In the genomic region with DNA sequence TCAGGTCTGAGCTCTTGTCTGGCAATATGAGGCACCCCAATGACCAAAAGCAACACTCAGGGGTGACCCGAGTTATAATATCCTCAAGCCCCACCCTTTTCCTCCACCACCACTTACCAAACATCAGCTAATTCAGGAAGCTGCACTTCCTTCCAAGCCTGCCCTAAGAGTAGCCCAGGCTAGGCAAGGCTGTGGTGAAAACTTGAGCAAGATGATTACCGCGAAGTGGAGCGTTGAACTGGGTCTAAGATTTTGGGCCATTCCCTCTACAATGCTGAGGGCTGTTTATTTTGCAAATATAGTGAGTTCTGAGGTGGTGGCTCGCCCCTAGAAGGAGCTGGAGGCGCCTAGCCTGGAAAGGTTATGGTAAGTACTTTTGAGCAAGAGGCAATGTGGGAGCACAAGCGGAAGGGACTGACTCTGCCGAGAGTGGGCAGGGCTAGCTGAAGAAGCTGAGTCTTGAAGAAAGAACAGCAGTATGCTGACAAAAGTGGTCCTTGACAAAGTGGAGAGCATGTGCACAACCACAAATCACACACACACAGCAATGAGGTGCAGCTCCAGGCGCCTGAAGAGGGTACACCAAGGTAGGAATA, we compare ENCODE assay signal across 11 cellular contexts. TPM values are rescaled to one million over a fixed set of nuclear protein-coding genes. Genes with fewer than 3 reads are reported as not detected.
A peak's percentile ranks its signal among the peaks of the same experiment; 100 is the strongest.
DNase-seq lines count a peak whose midpoint lies in the region; ATAC-seq and TF ChIP-seq lines count a peak whose summit lies in the region.
"Had no signal": no experiment of that assay in that cellular context is flagged by ENCODE, and none has a peak within 500 bp of the region (broad histone marks: within the 10 kb centered on the region; RNA-seq: fewer than 3 reads in every experiment).

A gene with protein sequence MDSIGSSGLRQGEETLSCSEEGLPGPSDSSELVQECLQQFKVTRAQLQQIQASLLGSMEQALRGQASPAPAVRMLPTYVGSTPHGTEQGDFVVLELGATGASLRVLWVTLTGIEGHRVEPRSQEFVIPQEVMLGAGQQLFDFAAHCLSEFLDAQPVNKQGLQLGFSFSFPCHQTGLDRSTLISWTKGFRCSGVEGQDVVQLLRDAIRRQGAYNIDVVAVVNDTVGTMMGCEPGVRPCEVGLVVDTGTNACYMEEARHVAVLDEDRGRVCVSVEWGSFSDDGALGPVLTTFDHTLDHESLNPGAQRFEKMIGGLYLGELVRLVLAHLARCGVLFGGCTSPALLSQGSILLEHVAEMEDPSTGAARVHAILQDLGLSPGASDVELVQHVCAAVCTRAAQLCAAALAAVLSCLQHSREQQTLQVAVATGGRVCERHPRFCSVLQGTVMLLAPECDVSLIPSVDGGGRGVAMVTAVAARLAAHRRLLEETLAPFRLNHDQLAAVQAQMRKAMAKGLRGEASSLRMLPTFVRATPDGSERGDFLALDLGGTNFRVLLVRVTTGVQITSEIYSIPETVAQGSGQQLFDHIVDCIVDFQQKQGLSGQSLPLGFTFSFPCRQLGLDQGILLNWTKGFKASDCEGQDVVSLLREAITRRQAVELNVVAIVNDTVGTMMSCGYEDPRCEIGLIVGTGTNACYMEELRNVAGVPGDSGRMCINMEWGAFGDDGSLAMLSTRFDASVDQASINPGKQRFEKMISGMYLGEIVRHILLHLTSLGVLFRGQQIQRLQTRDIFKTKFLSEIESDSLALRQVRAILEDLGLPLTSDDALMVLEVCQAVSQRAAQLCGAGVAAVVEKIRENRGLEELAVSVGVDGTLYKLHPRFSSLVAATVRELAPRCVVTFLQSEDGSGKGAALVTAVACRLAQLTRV (minus strand): TSS at position 51 of the 596 bp plus-strand sequence. CDS start 3,187 bp downstream, outside the sequence.

- peak within 1 kb of the TSS in 2 of 3 donors; percentile 68 to 76 for H3K27ac Mint-ChIP-seq in CD4-positive, CD25-positive, alpha-beta regulatory T cell
- peak within 1 kb of the TSS in 1 of 2 donors; percentile 80 for H3K27ac Mint-ChIP-seq in effector memory CD8-positive, alpha-beta T cell
- peak within 1 kb of the TSS; percentile 16 to 30 for H3K27ac Mint-ChIP-seq in natural killer cell treated with Interleukin-12 subunit alpha and Interleukin-12 subunit beta and Interleukin-15 and Interleukin-18, amount 100 ng/mL, for 72 hours
- no peak within 1 kb of the TSS for H3K27ac Mint-ChIP-seq in activated T-cell treated with anti-CD3 and anti-CD28 coated beads, Interleukin-2, amount 50 U/mL, for 72 hours
- H3K27ac Mint-ChIP-seq: nephron had no signal

- no peaks in the 10 kb centered on the region for H3K27me3 Mint-ChIP-seq in CD4-positive, CD25-positive, alpha-beta regulatory T cell
- peaks cover 0 to 9% of the 10 kb centered on the region in 2 donors for H3K27me3 Mint-ChIP-seq in effector memory CD8-positive, alpha-beta T cell
- peaks cover 0 to 5% of the 10 kb centered on the region in 2 donors for H3K27me3 Mint-ChIP-seq in natural killer cell treated with Interleukin-12 subunit alpha and Interleukin-12 subunit beta and Interleukin-15 and Interleukin-18, amount 100 ng/mL, for 72 hours
- peaks cover 11% of the 10 kb centered on the region for H3K27me3 Mint-ChIP-seq in activated T-cell treated with anti-CD3 and anti-CD28 coated beads, Interleukin-2, amount 50 U/mL, for 72 hours (ENCODE audit: low read depth)

- no peak within 1 kb of the TSS for H3K27ac ChIP-seq in CD4-positive, CD25-positive, alpha-beta regulatory T cell (ENCODE audit: insufficient read depth, low read length, poor library complexity, severe bottlenecking)
- H3K27ac ChIP-seq: thyroid gland had no signal

- no peak within 1 kb of the TSS for H3K4me3 Mint-ChIP-seq in CD4-positive, CD25-positive, alpha-beta regulatory T cell
- peak within 1 kb of the TSS in 1 of 2 donors; percentile 19 for H3K4me3 Mint-ChIP-seq in effector memory CD8-positive, alpha-beta T cell
- H3K4me3 Mint-ChIP-seq in natural killer cell treated with Interleukin-12 subunit alpha and Interleukin-12 subunit beta and Interleukin-15 and Interleukin-18, amount 100 ng/mL, for 72 hours, result peak within 1 kb of the TSS; percentile 67
- no peak within 1 kb of the TSS for H3K4me3 Mint-ChIP-seq in activated T-cell treated with anti-CD3 and anti-CD28 coated beads, Interleukin-2, amount 50 U/mL, for 72 hours
- H3K4me3 Mint-ChIP-seq: nephron had no signal

- peak in 1 of 3 donors; percentile 20 for DNase-seq in CD4-positive, CD25-positive, alpha-beta regulatory T cell
- peak; percentile 78 for DNase-seq in NB4 (ENCODE audit: low read depth)
- DNase-seq in effector memory CD8-positive, alpha-beta T cell, result no peak
- DNase-seq in natural killer cell treated with Interleukin-12 subunit alpha and Interleukin-12 subunit beta and Interleukin-15 and Interleukin-18, amount 100 ng/mL, for 72 hours (ENCODE audit: low spot score), result no peak
- DNase-seq in stimulated activated CD4-positive, alpha-beta T cell treated with anti-CD3 and anti-CD28 coated beads, Interleukin-4, amount 100 ng/mL, for 1 hour, result no peak
- no peak for DNase-seq in activated T-cell treated with anti-CD3 and anti-CD28 coated beads, Interleukin-2, amount 50 U/mL, for 72 hours
- DNase-seq: NCI-H526 treated with DMSO at 0.1 percent for 48 hours, thyroid gland had no signal

- peaks cover 0 to 15% (median 8%) of the 10 kb centered on the region in 4 donors for H3K4me1 Mint-ChIP-seq in CD4-positive, CD25-positive, alpha-beta regulatory T cell
- H3K4me1 Mint-ChIP-seq in effector memory CD8-positive, alpha-beta T cell (ENCODE audit: low read depth in 2 of 2), result peaks cover 11 to 14% of the 10 kb centered on the region in 2 donors
- peaks cover 15 to 19% of the 10 kb centered on the region in 2 donors for H3K4me1 Mint-ChIP-seq in natural killer cell treated with Interleukin-12 subunit alpha and Interleukin-12 subunit beta and Interleukin-15 and Interleukin-18, amount 100 ng/mL, for 72 hours (ENCODE audit: low read depth in 2 of 2)
- H3K4me1 Mint-ChIP-seq in activated T-cell treated with anti-CD3 and anti-CD28 coated beads, Interleukin-2, amount 50 U/mL, for 72 hours (ENCODE audit: low read depth), result peaks cover 49% of the 10 kb centered on the region

- ATAC-seq in CD4-positive, CD25-positive, alpha-beta regulatory T cell (ENCODE audit: low read depth in 2 of 2), result peak in 1 of 2 donors; percentile 32
- peak; percentile 12 for ATAC-seq in effector memory CD8-positive, alpha-beta T cell (replicated peaks)
- ATAC-seq in natural killer cell treated with Interleukin-12 subunit alpha and Interleukin-12 subunit beta and Interleukin-15 and Interleukin-18, amount 100 ng/mL, for 72 hours, result peak; percentile 43 to 61
- no peak for ATAC-seq in GM21529 (IDR thresholded peaks at IDR 0.05; ENCODE audit: unreplicated experiment)
- no peak for ATAC-seq in HG02981 (IDR thresholded peaks at IDR 0.05; ENCODE audit: unreplicated experiment)
- ATAC-seq in activated T-cell treated with anti-CD3 and anti-CD28 coated beads, Interleukin-2, amount 50 U/mL, for 72 hours (replicated peaks in 1 of 2), result no peak

- no peaks in the 10 kb centered on the region for H3K9me3 Mint-ChIP-seq in CD4-positive, CD25-positive, alpha-beta regulatory T cell
- no peaks in the 10 kb centered on the region for H3K9me3 Mint-ChIP-seq in effector memory CD8-positive, alpha-beta T cell
- H3K9me3 Mint-ChIP-seq in natural killer cell treated with Interleukin-12 subunit alpha and Interleukin-12 subunit beta and Interleukin-15 and Interleukin-18, amount 100 ng/mL, for 72 hours, result no peaks in the 10 kb centered on the region
- H3K9me3 Mint-ChIP-seq in activated T-cell treated with anti-CD3 and anti-CD28 coated beads, Interleukin-2, amount 50 U/mL, for 72 hours, result no peaks in the 10 kb centered on the region
- H3K9me3 Mint-ChIP-seq: nephron had no signal

- peaks cover 17% of the 10 kb centered on the region for H3K36me3 Mint-ChIP-seq in CD4-positive, CD25-positive, alpha-beta regulatory T cell
- H3K36me3 Mint-ChIP-seq in effector memory CD8-positive, alpha-beta T cell (ENCODE audit: insufficient read depth), result peaks cover 3% of the 10 kb centered on the region
- H3K36me3 Mint-ChIP-seq in natural killer cell treated with Interleukin-12 subunit alpha and Interleukin-12 subunit beta and Interleukin-15 and Interleukin-18, amount 100 ng/mL, for 72 hours, result peaks cover 13% of the 10 kb centered on the region
- H3K36me3 Mint-ChIP-seq in activated T-cell treated with anti-CD3 and anti-CD28 coated beads, Interleukin-2, amount 50 U/mL, for 72 hours (ENCODE audit: insufficient read depth in 2 of 2), result peaks cover 2 to 11% of the 10 kb centered on the region in 2 donors

- H3K36me3 ChIP-seq in CD4-positive, CD25-positive, alpha-beta regulatory T cell (ENCODE audit: control insufficient read depth, insufficient read depth, low read length), result peaks cover 17% of the 10 kb centered on the region

- no peak for TF ChIP-seq POLR2A in NB4 (IDR thresholded peaks at IDR 0.05; ENCODE audit: extremely low read depth, insufficient read length)

- no peak for TF ChIP-seq CTCF in NB4 (IDR thresholded peaks at IDR 0.05; ENCODE audit: low read depth, low read length)

- H3K4me3 ChIP-seq in CD4-positive, CD25-positive, alpha-beta regulatory T cell (ENCODE audit: low read depth, low read length), result no peak within 1 kb of the TSS
- H3K4me3 ChIP-seq in NB4 (ENCODE audit: low read depth, low read length), result no peak within 1 kb of the TSS
- H3K4me3 ChIP-seq: thyroid gland had no signal

- H3K9me3 ChIP-seq in CD4-positive, CD25-positive, alpha-beta regulatory T cell (ENCODE audit: control insufficient read depth in 2 of 2, low read length in 2 of 2), result no peaks in the 10 kb centered on the region
- H3K9me3 ChIP-seq: thyroid gland had no signal

- no peaks in the 10 kb centered on the region for H3K27me3 ChIP-seq in CD4-positive, CD25-positive, alpha-beta regulatory T cell (ENCODE audit: control insufficient read depth, insufficient read depth, low read length)
- H3K27me3 ChIP-seq: thyroid gland had no signal

- H3K4me1 ChIP-seq in CD4-positive, CD25-positive, alpha-beta regulatory T cell (ENCODE audit: control insufficient read depth, insufficient read depth, low read length, poor library complexity, severe bottlenecking), result peaks cover 5% of the 10 kb centered on the region
- H3K4me1 ChIP-seq: thyroid gland had no signal

RNA-seq across cellular contexts. Expression of the gene that starts here (rescaled TPM):
- total RNA-seq in CD4-positive, CD25-positive, alpha-beta regulatory T cell, result 0.30 TPM
- polyA plus RNA-seq in CD4-positive, CD25-positive, alpha-beta regulatory T cell, result under 1 TPM in 3 of 4 donors, not detected in 1; 0.09 to 0.33 (median 0.17) TPM
- total RNA-seq in natural killer cell treated with Interleukin-12 subunit alpha and Interleukin-12 subunit beta and Interleukin-15 and Interleukin-18, amount 100 ng/mL, for 72 hours, result 10 to 100 TPM in 1 of 2 donors, under 1 TPM in 1; 0.36 to 13.3 TPM
- total RNA-seq in activated T-cell treated with anti-CD3 and anti-CD28 coated beads, Interleukin-2, amount 50 U/mL, for 72 hours, result under 1 TPM; 0.46 to 0.81 TPM

Comparison
In these comparisons a context has a peak if more than half of its experiments do, and no peak if none do; other contexts are left out.
1. ATAC-seq: peak in effector memory CD8-positive, alpha-beta T cell (single experiment) and natural killer cell treated with Interleukin-12 subunit alpha and Interleukin-12 subunit beta and Interleukin-15 and Interleukin-18, amount 100 ng/mL, for 72 hours (2 of 2); none in GM21529 (single experiment), HG02981 (single experiment) and activated T-cell treated with anti-CD3 and anti-CD28 coated beads, Interleukin-2, amount 50 U/mL, for 72 hours (0 of 2).